In the genomic region with DNA sequence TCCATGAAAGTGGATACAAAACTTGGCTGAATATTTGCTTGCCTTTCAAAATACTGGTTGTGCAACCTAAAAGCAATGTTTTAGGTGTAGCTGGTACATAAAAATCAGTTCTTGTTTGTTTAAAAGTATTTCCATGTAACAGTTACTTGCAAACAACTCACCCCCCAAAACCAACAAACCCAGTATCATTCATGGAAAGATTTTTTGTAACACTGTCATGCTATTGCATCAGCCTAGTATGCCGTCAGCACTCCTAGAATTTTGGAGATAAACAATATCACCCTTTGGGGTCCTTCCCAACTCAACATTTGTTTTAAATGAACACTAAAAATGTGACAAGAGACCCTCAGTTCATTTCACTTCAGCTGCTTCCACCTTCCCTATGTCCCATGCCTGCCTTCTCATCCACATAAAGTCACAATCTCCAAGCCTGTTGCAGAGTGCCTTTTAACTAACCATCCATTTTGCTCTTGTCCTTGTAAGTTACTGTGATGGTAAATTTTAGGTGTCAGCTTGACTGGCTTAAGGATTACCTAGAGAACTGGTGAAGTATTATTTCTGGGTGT, we compare ENCODE assay signal across 20 cellular contexts.
A peak's percentile ranks its signal among the peaks of the same experiment; 100 is the strongest.
DNase-seq lines count a peak whose midpoint lies in the region; ATAC-seq and TF ChIP-seq lines count a peak whose summit lies in the region.
"Had no signal": no experiment of that assay in that cellular context is flagged by ENCODE, and none has a peak within 500 bp of the region (broad histone marks: within the 10 kb centered on the region; RNA-seq: fewer than 3 reads in every experiment).

No MANE protein-coding gene starts in this region.

- no peaks in the 10 kb centered on the region for H3K36me3 Mint-ChIP-seq in CD8-positive, alpha-beta T cell
- H3K36me3 Mint-ChIP-seq: activated naive CD4-positive, alpha-beta T cell treated with anti-CD3 and anti-CD28 coated beads, Interleukin-2, amount 10 ng/mL, durations not matched to agents 7 days and 5 days; brain had no signal

- peaks cover 13% of the 10 kb centered on the region for H3K27me3 Mint-ChIP-seq in CD8-positive, alpha-beta T cell (ENCODE audit: low read depth)
- H3K27me3 Mint-ChIP-seq: activated naive CD4-positive, alpha-beta T cell treated with anti-CD3 and anti-CD28 coated beads, Interleukin-2, amount 10 ng/mL, durations not matched to agents 7 days and 5 days had no signal

- H3K9ac ChIP-seq in GM23248, result no peak overlapping the region

- H3K27ac ChIP-seq in GM23248, result peak overlapping the region; percentile 58
- no peak overlapping the region for H3K27ac ChIP-seq in CD8-positive, alpha-beta T cell (ENCODE audit: low read depth, low read length)
- H3K27ac ChIP-seq: tibial nerve had no signal

- H3K9me2 ChIP-seq in GM23248 (ENCODE audit: insufficient read depth), result no peaks in the 10 kb centered on the region

- no peaks in the 10 kb centered on the region for H4K20me1 ChIP-seq in GM23248 (ENCODE audit: insufficient read depth)

- no peak for ATAC-seq in GM19324 (IDR thresholded peaks at IDR 0.05; ENCODE audit: low FRiP score, unreplicated experiment)
- ATAC-seq in GM21390 (IDR thresholded peaks at IDR 0.05; ENCODE audit: unreplicated experiment), result no peak
- ATAC-seq in CD8-positive, alpha-beta T cell, result no peak
- ATAC-seq: activated CD4-positive, alpha-beta T cell treated with anti-CD3 and anti-CD28 coated beads for 36 hours; esophagus mucosa; mucosa of descending colon had no signal

- no peaks in the 10 kb centered on the region for H3K27me3 ChIP-seq in GM23248 (replicated peaks; ENCODE audit: insufficient read depth)
- H3K27me3 ChIP-seq in CD8-positive, alpha-beta T cell (ENCODE audit: insufficient read depth, low read length), result no peaks in the 10 kb centered on the region
- H3K27me3 ChIP-seq: tibial nerve had no signal

- intact Hi-C loops in CD8-positive, alpha-beta T cell (cut with DNase I, micrococcal nuclease), result no loop called here

- H3K4me3 ChIP-seq in AG10803 (ENCODE audit: low read length) (no peak overlapping the region), GM23248 (no peak overlapping the region), astrocyte of the spinal cord (ENCODE audit: low read depth, low read length) (no peak overlapping the region)
- H3K4me3 ChIP-seq in CD8-positive, alpha-beta T cell (ENCODE audit: low read depth, low read length), result no peak overlapping the region
- H3K4me3 ChIP-seq: mucosa of descending colon, smooth muscle cell, tibial nerve had no signal

- peak overlapping the region; percentile 63 for H3K4me2 ChIP-seq in GM23248 (ENCODE audit: unreplicated experiment)
- H3K4me2 ChIP-seq: smooth muscle cell had no signal

- peaks cover 22% of the 10 kb centered on the region for H3K4me1 ChIP-seq in GM23248 (ENCODE audit: insufficient read depth)
- no peaks in the 10 kb centered on the region for H3K4me1 ChIP-seq in CD8-positive, alpha-beta T cell (ENCODE audit: insufficient read depth, low read length)

- WGBS in GM23248 (ENCODE audit: low coverage in 1 of 2, low lambda C conversion rate in 2 of 2, missing lambda C conversion rate in 2 of 2), 2 experiments, result 38 to 40% methylated on average over 1 of the region's 1 CpG

- H3K36me3 ChIP-seq in GM23248 (ENCODE audit: low read depth), result no peaks in the 10 kb centered on the region
- H3K36me3 ChIP-seq in CD8-positive, alpha-beta T cell (ENCODE audit: insufficient read depth, low read length), result no peaks in the 10 kb centered on the region
- H3K36me3 ChIP-seq: tibial nerve had no signal

- TF ChIP-seq CTCF in AG10803 (conservative IDR thresholded peaks at IDR 0.05; ENCODE audit: low read length) (no peak), astrocyte of the spinal cord (IDR thresholded peaks at IDR 0.05; ENCODE audit: low read depth, low read length) (no peak)
- no peak for TF ChIP-seq CTCF in CD8-positive, alpha-beta T cell (IDR thresholded peaks at IDR 0.05)

- CTCF ChIA-PET in CD8-positive, alpha-beta T cell (lab: Charles Lee), result no interaction called here

- no peaks in the 10 kb centered on the region for H3K79me2 ChIP-seq in GM23248 (ENCODE audit: insufficient read depth)

- no peaks in the 10 kb centered on the region for H3K9me3 ChIP-seq in GM23248 (ENCODE audit: low read depth)
- no peaks in the 10 kb centered on the region for H3K9me3 ChIP-seq in CD8-positive, alpha-beta T cell (ENCODE audit: low read length)
- H3K9me3 ChIP-seq: mucosa of descending colon, tibial nerve had no signal

- no peaks in the 10 kb centered on the region for H3K9me3 Mint-ChIP-seq in CD8-positive, alpha-beta T cell
- H3K9me3 Mint-ChIP-seq: activated naive CD4-positive, alpha-beta T cell treated with anti-CD3 and anti-CD28 coated beads, Interleukin-2, amount 10 ng/mL, durations not matched to agents 7 days and 5 days; brain had no signal

- no peaks in the 10 kb centered on the region for H3K4me1 Mint-ChIP-seq in CD8-positive, alpha-beta T cell (ENCODE audit: low read depth)
- H3K4me1 Mint-ChIP-seq: activated CD4-positive, alpha-beta T cell treated with anti-CD3 and anti-CD28 coated beads for 36 hours; activated naive CD4-positive, alpha-beta T cell treated with anti-CD3 and anti-CD28 coated beads, Interleukin-2, amount 10 ng/mL, durations not matched to agents 7 days and 5 days had no signal

- no peak overlapping the region for H3K27ac Mint-ChIP-seq in CD8-positive, alpha-beta T cell
- H3K27ac Mint-ChIP-seq: activated CD4-positive, alpha-beta T cell treated with anti-CD3 and anti-CD28 coated beads for 36 hours; activated naive CD4-positive, alpha-beta T cell treated with anti-CD3 and anti-CD28 coated beads, Interleukin-2, amount 10 ng/mL, durations not matched to agents 7 days and 5 days; brain had no signal

- POLR2A ChIA-PET in CD8-positive, alpha-beta T cell (lab: Charles Lee), result no interaction called here

- H2AFZ ChIP-seq in GM23248, result peak overlapping the region; percentile 37

- peak; percentile 80 for DNase-seq in AG10803 (ENCODE audit: low read depth)
- peak; percentile 70 for DNase-seq in GM23248
- DNase-seq in astrocyte of the spinal cord (ENCODE audit: low read depth, low spot score), result peak; percentile 55
- DNase-seq in iris pigment epithelial cell (ENCODE audit: low read depth), result peak; percentile 74
- no peak for DNase-seq in SK-N-DZ (ENCODE audit: low spot score)
- DNase-seq in CD8-positive, alpha-beta T cell, result no peak
- DNase-seq: activated CD4-positive, alpha-beta T cell treated with anti-CD3 and anti-CD28 coated beads for 36 hours; activated naive CD4-positive, alpha-beta T cell treated with anti-CD3 and anti-CD28 coated beads, Interleukin-2, amount 10 ng/mL, durations not matched to agents 7 days and 5 days; DND-41; mucosa of descending colon; NCI-H1436; NCI-H345; nucleus accumbens; T-helper 9 cell had no signal

- no peak overlapping the region for H3K4me3 Mint-ChIP-seq in CD8-positive, alpha-beta T cell
- H3K4me3 Mint-ChIP-seq: activated CD4-positive, alpha-beta T cell treated with anti-CD3 and anti-CD28 coated beads for 36 hours; activated naive CD4-positive, alpha-beta T cell treated with anti-CD3 and anti-CD28 coated beads, Interleukin-2, amount 10 ng/mL, durations not matched to agents 7 days and 5 days; brain had no signal

- in situ Hi-C loops in GM23248 (cut with MboI) (no loop called here), astrocyte of the spinal cord (cut with HindIII; ENCODE audit: low sequenced_read_pairs) (no loop called here)

- peaks cover 16% of the 10 kb centered on the region; the same call in 1 of the 2 replicates for H3F3A ChIP-seq in GM23248 (ENCODE audit: insufficient read depth)

Comparison
In these comparisons a context has a peak if more than half of its experiments do, and no peak if none do; other contexts are left out.
1. DNase-seq: peak in AG10803 (single experiment), GM23248 (single experiment), astrocyte of the spinal cord (single experiment) and iris pigment epithelial cell (single experiment); none in SK-N-DZ (single experiment) and CD8-positive, alpha-beta T cell (0 of 7).